In the genomic region with DNA sequence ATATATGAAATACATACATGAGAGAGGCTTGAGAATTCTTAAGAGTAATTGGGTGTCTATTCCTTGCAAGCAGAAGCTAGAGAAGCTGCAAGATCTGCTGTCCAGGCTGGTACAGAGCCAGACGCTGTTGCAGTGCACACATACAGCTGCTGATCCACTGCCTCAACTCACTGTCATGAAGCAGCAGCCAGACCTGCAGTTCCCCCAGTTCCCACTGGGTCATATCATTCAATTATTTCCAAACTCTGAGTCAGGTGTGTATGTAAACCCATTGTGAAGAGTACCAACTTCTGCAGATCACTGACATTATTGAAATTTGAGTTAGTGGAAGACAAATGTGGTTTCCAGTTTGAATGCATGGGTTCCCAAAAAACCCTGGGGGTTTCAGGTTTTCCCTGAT, we compare ENCODE assay signal across 24 cellular contexts.
"Had no signal": no experiment of that assay in that cellular context is flagged by ENCODE, and none has a peak within 500 bp of the region (broad histone marks: within the 10 kb centered on the region; RNA-seq: fewer than 3 reads in every experiment).

No MANE protein-coding gene starts in this region.

- H3K27ac Mint-ChIP-seq: activated CD4-positive, alpha-beta memory T cell treated with anti-CD3 and anti-CD28 coated beads, Interleukin-2, amount 10 ng/mL, durations not matched to agents 7 days and 5 days; activated CD4-positive, alpha-beta T cell treated with anti-CD3 and anti-CD28 coated beads, Interleukin-2, amount 10 ng/mL, durations not matched to agents 7 days and 5 days; activated naive CD4-positive, alpha-beta T cell treated with anti-CD3 and anti-CD28 coated beads, Interleukin-2, amount 10 ng/mL, durations not matched to agents 7 days and 5 days; activated naive CD8-positive, alpha-beta T cell treated with anti-CD3 and anti-CD28 coated beads, Interleukin-2, amount 10 ng/mL, durations not matched to agents 7 days and 5 days; activated T-cell treated with anti-CD3 and anti-CD28 coated beads, Interleukin-2, amount 50 U/mL, for 24 hours; brain; immature natural killer cell; mesothelial cell of epicardium; naive thymus-derived CD4-positive, alpha-beta T cell had no signal

- H3K36me3 Mint-ChIP-seq: activated naive CD4-positive, alpha-beta T cell treated with anti-CD3 and anti-CD28 coated beads, Interleukin-2, amount 10 ng/mL, durations not matched to agents 7 days and 5 days; activated naive CD8-positive, alpha-beta T cell treated with anti-CD3 and anti-CD28 coated beads, Interleukin-2, amount 10 ng/mL, durations not matched to agents 7 days and 5 days; brain; immature natural killer cell; mesothelial cell of epicardium had no signal

- H3K4me3 Mint-ChIP-seq: activated CD4-positive, alpha-beta memory T cell treated with anti-CD3 and anti-CD28 coated beads, Interleukin-2, amount 10 ng/mL, durations not matched to agents 7 days and 5 days; activated CD4-positive, alpha-beta T cell treated with anti-CD3 and anti-CD28 coated beads, Interleukin-2, amount 10 ng/mL, durations not matched to agents 7 days and 5 days; activated naive CD4-positive, alpha-beta T cell treated with anti-CD3 and anti-CD28 coated beads, Interleukin-2, amount 10 ng/mL, durations not matched to agents 7 days and 5 days; activated naive CD8-positive, alpha-beta T cell treated with anti-CD3 and anti-CD28 coated beads, Interleukin-2, amount 10 ng/mL, durations not matched to agents 7 days and 5 days; activated T-cell treated with anti-CD3 and anti-CD28 coated beads, Interleukin-2, amount 50 U/mL, for 24 hours; brain; immature natural killer cell; mesothelial cell of epicardium; naive thymus-derived CD4-positive, alpha-beta T cell had no signal

- H3K9me3 Mint-ChIP-seq: activated CD4-positive, alpha-beta T cell treated with anti-CD3 and anti-CD28 coated beads, Interleukin-2, amount 10 ng/mL, durations not matched to agents 7 days and 5 days; activated naive CD8-positive, alpha-beta T cell treated with anti-CD3 and anti-CD28 coated beads, Interleukin-2, amount 10 ng/mL, durations not matched to agents 7 days and 5 days; mesothelial cell of epicardium had no signal

- ATAC-seq: activated CD4-positive, CD25-positive, alpha-beta regulatory T cell treated with anti-CD3 and anti-CD28 coated beads, Interleukin-2, amount 50 U/mL, for 24 hours; gastroesophageal sphincter; naive thymus-derived CD4-positive, alpha-beta T cell; pancreas; psoas muscle; upper lobe of right lung had no signal

- H3K27me3 Mint-ChIP-seq: activated CD4-positive, alpha-beta memory T cell treated with anti-CD3 and anti-CD28 coated beads, Interleukin-2, amount 10 ng/mL, durations not matched to agents 7 days and 5 days; activated CD4-positive, alpha-beta T cell treated with anti-CD3 and anti-CD28 coated beads, Interleukin-2, amount 10 ng/mL, durations not matched to agents 7 days and 5 days; activated naive CD4-positive, alpha-beta T cell treated with anti-CD3 and anti-CD28 coated beads, Interleukin-2, amount 10 ng/mL, durations not matched to agents 7 days and 5 days; activated naive CD8-positive, alpha-beta T cell treated with anti-CD3 and anti-CD28 coated beads, Interleukin-2, amount 10 ng/mL, durations not matched to agents 7 days and 5 days; activated T-cell treated with anti-CD3 and anti-CD28 coated beads, Interleukin-2, amount 50 U/mL, for 24 hours; brain; naive thymus-derived CD4-positive, alpha-beta T cell had no signal

- H3K4me1 Mint-ChIP-seq: activated CD4-positive, alpha-beta memory T cell treated with anti-CD3 and anti-CD28 coated beads, Interleukin-2, amount 10 ng/mL, durations not matched to agents 7 days and 5 days; activated CD4-positive, alpha-beta T cell treated with anti-CD3 and anti-CD28 coated beads, Interleukin-2, amount 10 ng/mL, durations not matched to agents 7 days and 5 days; activated naive CD4-positive, alpha-beta T cell treated with anti-CD3 and anti-CD28 coated beads, Interleukin-2, amount 10 ng/mL, durations not matched to agents 7 days and 5 days; activated naive CD8-positive, alpha-beta T cell treated with anti-CD3 and anti-CD28 coated beads, Interleukin-2, amount 10 ng/mL, durations not matched to agents 7 days and 5 days; immature natural killer cell; mesothelial cell of epicardium; naive thymus-derived CD4-positive, alpha-beta T cell had no signal

- DNase-seq: activated CD4-positive, alpha-beta memory T cell treated with anti-CD3 and anti-CD28 coated beads, Interleukin-2, amount 10 ng/mL, durations not matched to agents 7 days and 5 days; activated CD4-positive, alpha-beta T cell treated with anti-CD3 and anti-CD28 coated beads, Interleukin-2, amount 10 ng/mL, durations not matched to agents 7 days and 5 days; activated CD8-positive, alpha-beta memory T cell treated with anti-CD3 and anti-CD28 coated beads, Interleukin-2, amount 50 U/mL, for 48 hours; activated gamma-delta T cell; activated naive CD4-positive, alpha-beta T cell treated with anti-CD3 and anti-CD28 coated beads, Interleukin-2, amount 10 ng/mL, durations not matched to agents 7 days and 5 days; activated naive CD8-positive, alpha-beta T cell treated with anti-CD3 and anti-CD28 coated beads, Interleukin-2, amount 10 ng/mL, durations not matched to agents 7 days and 5 days; activated T-cell treated with anti-CD3 and anti-CD28 coated beads, Interleukin-2, amount 50 U/mL, for 24 hours; dorsolateral prefrontal cortex; effector memory CD4-positive, alpha-beta T cell; erythroblast; immature natural killer cell; naive thymus-derived CD4-positive, alpha-beta T cell; nucleus accumbens; pancreas; psoas muscle; stimulated activated CD4-positive, alpha-beta T cell treated with anti-CD3 and anti-CD28 coated beads, Interleukin-15, amount 100 ng/mL, for 24 hours; stimulated activated naive CD4-positive, alpha-beta T cell; T-helper 9 cell; tibial artery; upper lobe of right lung had no signal
